In genomic region chr9:68780735-68781134, GRCh38 we compare ENCODE assay signal across 8 cellular contexts.
DNase-seq lines count a peak whose midpoint lies in the region; ATAC-seq and TF ChIP-seq lines count a peak whose summit lies in the region.

No MANE protein-coding gene starts in this region.

- no peak for TF ChIP-seq POLR2A in erythroblast (IDR thresholded peaks at IDR 0.05; ENCODE audit: low read length)

- ATAC-seq in GM19023 (IDR thresholded peaks at IDR 0.05; ENCODE audit: unreplicated experiment) (no peak), esophagus mucosa (no peak), HG02870 (IDR thresholded peaks at IDR 0.05; ENCODE audit: unreplicated experiment) (no peak)

- peak; percentile 11 for DNase-seq in ELF-1 (ENCODE audit: low read depth, low spot score)
- DNase-seq in NCI-H69 (lab: John Stamatoyannopoulos, UW), result peak; percentile 56
- peak; percentile 61 to 75 for DNase-seq in erythroblast (lab: John Stamatoyannopoulos, UW)
- DNase-seq in retina, result peak; percentile 31
- DNase-seq in ureter (ENCODE audit: low spot score), result no peak
